ENCODE assay signal across 18 cellular contexts in genomic region chr7:83212883-83213282, GRCh38. TPM values are rescaled to one million over a fixed set of nuclear protein-coding genes. Genes with fewer than 3 reads are reported as not detected.
DNase-seq lines count a peak whose midpoint lies in the region; ATAC-seq, FAIRE-seq and TF ChIP-seq lines count a peak whose summit lies in the region.
"Had no signal": no experiment of that assay in that cellular context is flagged by ENCODE, and none has a peak within 500 bp of the region (broad histone marks: within the 10 kb centered on the region; RNA-seq: fewer than 3 reads in every experiment).

No MANE protein-coding gene starts in this region.

- H3K4me2 ChIP-seq in H9 (ENCODE audit: insufficient read depth, insufficient read length, low read length) (no peak overlapping the region), K562 (ENCODE audit: insufficient read depth, low read length) (no peak overlapping the region), neural progenitor cell (no peak overlapping the region)

- H3K4me1 ChIP-seq in H9 (ENCODE audit: insufficient read depth, low read length) (no peaks in the 10 kb centered on the region; the same call in 1 of the 2 replicates), HUES6 (ENCODE audit: control insufficient read depth, insufficient read depth, low read length) (peaks cover 30% of the 10 kb centered on the region), K562 (replicated peaks in 1 of 2; ENCODE audit: control insufficient read depth in 2 of 2, insufficient read depth in 2 of 2, low read length in 2 of 2) (no peaks in the 10 kb centered on the region), neural progenitor cell (peaks cover 9% of the 10 kb centered on the region), tibial nerve (no peaks in the 10 kb centered on the region)
- H3K4me1 ChIP-seq: Caco-2 had no signal

- H2AFZ ChIP-seq in H9 (ENCODE audit: low read length): peak overlapping the region; percentile 56
- no peak overlapping the region for H2AFZ ChIP-seq in K562 (ENCODE audit: low read depth, low read length)
- H2AFZ ChIP-seq in neural progenitor cell (replicated peaks): peak overlapping the region; percentile 18
- H2AFZ ChIP-seq: GM23248 had no signal

- no peak overlapping the region for H3K56ac ChIP-seq in H9 (ENCODE audit: insufficient read length, low read depth, low read length)

- no peak overlapping the region for H4K8ac ChIP-seq in H9 (replicated peaks; ENCODE audit: insufficient read length, low read depth, low read length)

- TF ChIP-seq POLR2A in K562 (conservative IDR thresholded peaks at IDR 0.05) (no peak), tibial nerve (IDR thresholded peaks at IDR 0.05) (no peak)

- H2AK5ac ChIP-seq in H9 (ENCODE audit: insufficient read length, low read length): no peak overlapping the region

- CTCF ChIA-PET in K562 (lab: Yijun Ruan, JAX; ENCODE audit: low intra/inter-chr PET ratio): no interaction called here

- TF ChIP-seq EP300 in K562 (IDR thresholded peaks at IDR 0.05; ENCODE audit: low read length): no peak
- no peak for TF ChIP-seq EP300 in tibial nerve (IDR thresholded peaks at IDR 0.05)

- BruUV-seq in K562 (replicated peaks; lab: Mats Ljungman, UMichigan): no TSS peak

- H4K20me1 ChIP-seq in H9 (ENCODE audit: control insufficient read depth, insufficient read depth, insufficient read length): no peaks in the 10 kb centered on the region
- H4K20me1 ChIP-seq in K562 (replicated peaks; ENCODE audit: control insufficient read depth, insufficient read depth, low read length): no peaks in the 10 kb centered on the region
- H4K20me1 ChIP-seq in neural progenitor cell (ENCODE audit: low read depth): no peaks in the 10 kb centered on the region

- no peak overlapping the region for H3K9ac ChIP-seq in H9 (ENCODE audit: extremely low read depth, insufficient read length, low read length)
- H3K9ac ChIP-seq in HUES6 (ENCODE audit: low read length): no peak overlapping the region
- H3K9ac ChIP-seq in K562 (ENCODE audit: insufficient read depth in 1 of 2, low read depth in 2 of 2, low read length in 2 of 2): no peak overlapping the region
- H3K9ac ChIP-seq in neural progenitor cell: no peak overlapping the region
- H3K9ac ChIP-seq: GM23248 had no signal

- no peaks in the 10 kb centered on the region for H3K36me3 ChIP-seq in HUES6 (ENCODE audit: control insufficient read depth, insufficient read depth, low read length)
- H3K36me3 ChIP-seq in K562 (ENCODE audit: control insufficient read depth, insufficient read depth, low read length): no peaks in the 10 kb centered on the region
- H3K36me3 ChIP-seq in neural progenitor cell: no peaks in the 10 kb centered on the region
- no peaks in the 10 kb centered on the region for H3K36me3 ChIP-seq in tibial nerve

- ATAC-seq in K562: no peak
- no peak for ATAC-seq in HG02981 (IDR thresholded peaks at IDR 0.05; ENCODE audit: unreplicated experiment)

- H3K79me1 ChIP-seq in H9 (ENCODE audit: insufficient read depth, low read depth, low read length, poor library complexity, severe bottlenecking): no peaks in the 10 kb centered on the region

- H3K27ac ChIP-seq in H9 (ENCODE audit: insufficient read length, low read depth, low read length) (no peak overlapping the region), HUES6 (ENCODE audit: low read depth, low read length) (peak overlapping the region; percentile 81), K562 (ENCODE audit: extremely low read depth, low read depth, low read length) (no peak overlapping the region), neural progenitor cell (no peak overlapping the region), tibial nerve (no peak overlapping the region)
- H3K27ac ChIP-seq: C4-2B, GM23248 had no signal

- no peak overlapping the region for H2BK5ac ChIP-seq in H9 (ENCODE audit: insufficient read length, low read length)

- no peak overlapping the region for H3K14ac ChIP-seq in H9 (ENCODE audit: insufficient read depth, low read length)

- FAIRE-seq in K562 (lab: Jason Lieb, UNC): no peak
- FAIRE-seq: D721Med, GM12892, GM18507 had no signal

- H2BK120ac ChIP-seq in H9 (ENCODE audit: low read depth, low read length, poor library complexity, severe bottlenecking): no peak overlapping the region

- H3K36me3 Mint-ChIP-seq in H9 (ENCODE audit: insufficient read depth in 1 of 3, low read depth in 3 of 3) (no peaks in the 10 kb centered on the region), neural progenitor cell (no peaks in the 10 kb centered on the region)

- H3K4me3 Mint-ChIP-seq in H9 (no peak overlapping the region), neural progenitor cell (no peak overlapping the region)
- H3K4me3 Mint-ChIP-seq: CD4-positive, alpha-beta T cell had no signal

- no peak overlapping the region for H4K91ac ChIP-seq in H9 (ENCODE audit: insufficient read length, low read depth, low read length)

- no peaks in the 10 kb centered on the region for H3K9me1 ChIP-seq in K562 (ENCODE audit: control insufficient read depth, insufficient read depth, low read length)

- no peaks in the 10 kb centered on the region for H3K27me3 ChIP-seq in H9 (ENCODE audit: insufficient read depth, low read length)
- no peaks in the 10 kb centered on the region for H3K27me3 ChIP-seq in HUES6 (ENCODE audit: control insufficient read depth, insufficient read depth, low read length)
- H3K27me3 ChIP-seq in K562 (ENCODE audit: control insufficient read depth in 2 of 2, insufficient read depth in 2 of 2, low read length in 2 of 2): no peaks in the 10 kb centered on the region
- H3K27me3 ChIP-seq in neural progenitor cell: no peaks in the 10 kb centered on the region
- no peaks in the 10 kb centered on the region for H3K27me3 ChIP-seq in tibial nerve

- H3K79me2 ChIP-seq in H9 (ENCODE audit: insufficient read depth, low read length) (no peaks in the 10 kb centered on the region), K562 (ENCODE audit: control insufficient read depth, insufficient read depth, low read length) (no peaks in the 10 kb centered on the region), neural progenitor cell (ENCODE audit: low read depth) (no peaks in the 10 kb centered on the region)

- no peaks in the 10 kb centered on the region for H3F3A ChIP-seq in neural progenitor cell (ENCODE audit: low read depth)

- H3K4me3 ChIP-seq in HUES6 (ENCODE audit: low read depth, low read length) (no peak overlapping the region), K562 (no peak overlapping the region), neural progenitor cell (no peak overlapping the region), tibial nerve (no peak overlapping the region)
- H3K4me3 ChIP-seq: GM23248 had no signal

- H3K4ac ChIP-seq in H9 (ENCODE audit: low read depth, low read length): no peak overlapping the region

- H3K27me3 Mint-ChIP-seq in H9 (ENCODE audit: low read depth): peaks cover 2% of the 10 kb centered on the region; the same call in 1 of the 2 replicates
- H3K27me3 Mint-ChIP-seq in neural progenitor cell (ENCODE audit: insufficient read depth, low read depth): no peaks in the 10 kb centered on the region
- H3K27me3 Mint-ChIP-seq: CD4-positive, alpha-beta T cell had no signal

- no peak overlapping the region for H4K5ac ChIP-seq in H9 (ENCODE audit: insufficient read length, low read depth, low read length)

- H3K9me3 Mint-ChIP-seq in H9: no peaks in the 10 kb centered on the region
- no peaks in the 10 kb centered on the region for H3K9me3 Mint-ChIP-seq in neural progenitor cell

- H3K18ac ChIP-seq in H9 (ENCODE audit: insufficient read length, low read depth, low read length): no peak overlapping the region

- intact Hi-C loops in K562 (cut with micrococcal nuclease): no loop called here

- H2BK12ac ChIP-seq in H9 (ENCODE audit: insufficient read length, low read depth, low read length): no peak overlapping the region

- H3K23ac ChIP-seq in H9 (ENCODE audit: insufficient read length, low read depth, low read length): no peak overlapping the region

- H3K4me1 Mint-ChIP-seq in H9 (peaks cover 24 to 26% of the 10 kb centered on the region in 2 experiments), neural progenitor cell (no peaks in the 10 kb centered on the region)

- WGBS in H9 (ENCODE audit: extremely low coverage, insufficient read length, low lambda C conversion rate): no CpG with 5 or more reads among the region's 2 CpGs
- 0% methylated on average over 2 of the region's 2 CpGs for WGBS in K562 (ENCODE audit: insufficient coverage, low coverage, missing lambda C conversion rate)
- 53 to 66% methylated on average over 2 of the region's 2 CpGs for WGBS in tibial nerve, 2 donors

- POLR2A ChIA-PET in K562 (lab: Yijun Ruan, JAX): no interaction called here

- no peaks in the 10 kb centered on the region for H3K23me2 ChIP-seq in H9 (ENCODE audit: insufficient read length, low read depth, low read length, poor library complexity, severe bottlenecking)

- H3T11ph ChIP-seq in H9 (ENCODE audit: low read length): no peak overlapping the region

- H2BK20ac ChIP-seq in H9 (ENCODE audit: low read depth, low read length, poor library complexity, severe bottlenecking): peak overlapping the region; percentile 96

- H3K9me3 ChIP-seq in H9 (ENCODE audit: control insufficient read depth, low read depth, low read length) (no peaks in the 10 kb centered on the region), HUES6 (ENCODE audit: control insufficient read depth, insufficient read depth, low read depth, low read length) (no peaks in the 10 kb centered on the region), K562 (replicated peaks; ENCODE audit: control insufficient read depth, insufficient read depth, low read depth, low read length) (no peaks in the 10 kb centered on the region), neural progenitor cell (ENCODE audit: low read depth) (no peaks in the 10 kb centered on the region), tibial nerve (no peaks in the 10 kb centered on the region)
- H3K9me3 ChIP-seq: Caco-2 had no signal

- TF ChIP-seq CTCF in H9 (conservative IDR thresholded peaks at IDR 0.05) (no peak), K562 (IDR thresholded peaks at IDR 0.05 in 2 of 3, conservative IDR thresholded peaks at IDR 0.05 in 1 of 3; ENCODE audit: insufficient read depth in 2 of 3, low read depth in 1 of 3, low read length in 3 of 3) (no peak), neural progenitor cell (IDR thresholded peaks at IDR 0.05) (no peak), tibial nerve (IDR thresholded peaks at IDR 0.05) (no peak)

- peak overlapping the region in 1 of 3 experiments; percentile 35; a peak in 1 of 7 replicates for H3K27ac Mint-ChIP-seq in H9
- no peak overlapping the region for H3K27ac Mint-ChIP-seq in neural progenitor cell
- H3K27ac Mint-ChIP-seq: CD4-positive, alpha-beta T cell had no signal

- H2BK15ac ChIP-seq in H9 (ENCODE audit: low read depth, low read length): no peak overlapping the region

- DNase-seq in H9: no peak
- no peak for DNase-seq in K562 (ENCODE audit: extremely low read depth in 1 of 4, low spot score in 3 of 4)
- no peak for DNase-seq in neural progenitor cell (ENCODE audit: low spot score)
- DNase-seq in tibial nerve (ENCODE audit: low spot score in 2 of 2): no peak
- DNase-seq in EL: no peak
- DNase-seq in NAMALWA (ENCODE audit: low spot score): no peak
- DNase-seq: AML-193; Caco-2; CD4-positive, alpha-beta T cell; GDM1; GM23248; H7 had no signal

- TF ChIP-seq RAD21 in K562 (CRISPR knock-in tag; conservative IDR thresholded peaks at IDR 0.05 in 1 of 2, IDR thresholded peaks at IDR 0.05 in 1 of 2): no peak

- in situ Hi-C loops in K562 (cut with MboI): no loop called here

RNA-seq across cellular contexts. Expression of gene PCLO, which starts 50.2 kb away (rescaled TPM):
- total RNA-seq in H9 (2021) (2.8 and 3.1 TPM in 2 replicates), K562 (2014; rRNA removed) (not detected in 2 replicates), K562 (2014; rRNA removed; fragmentation: Illumina TruSeq; extraction: Trizol) (not detected in 2 replicates), K562 (2015; rRNA removed; fragmentation: Illumina TruSeq; extraction: Trizol) (under 0.01 TPM in 1 of 2 replicates, not detected in the other), K562 (2021) (not detected in 2 replicates), neural progenitor cell (ENCODE audit: low replicate concordance) (2.0 and 2.5 TPM in 2 replicates), tibial nerve (under 1 TPM; under 0.01 to 0.78 (median 0.52) TPM)
- not detected in 2 replicates for total RNA-seq in K562 (2011; cell fraction: chromatin; rRNA removed; ENCODE audit: low replicate concordance)
- total RNA-seq in K562 (2011; cell fraction: nucleolus; rRNA removed): under 0.01 TPM in 1 of 2 replicates, not detected in the other
- not detected in 2 replicates for total RNA-seq in K562 (2011; cell fraction: nucleoplasm; rRNA removed)
- polyA plus RNA-seq in K562 (2011; rRNA removed) (under 0.01 and 0.01 TPM in 2 replicates), K562 (2014; fragmentation: Illumina TruSeq; extraction: Trizol) (not detected in 2 replicates), K562 (2014; fragmentation: Nextera tagmentation; extraction: Ambion mirVana) (not detected), K562 (2014; rRNA removed) (not detected in 2 replicates)
- polyA plus RNA-seq in K562 (2011; cell fraction: cytosol; rRNA removed): under 0.01 and 0.01 TPM in 2 replicates
- 0.03 TPM in 1 of 2 replicates, not detected in the other for polyA plus RNA-seq in K562 (2011; cell fraction: nucleus; rRNA removed)
- polyA plus RNA-seq in K562 (2012): 0.01 and 0.07 TPM in 2 replicates
- 0.07 TPM in 1 of 2 replicates, not detected in the other for polyA minus RNA-seq in K562 (2011; rRNA and poly(A)+ RNA removed)
- under 0.01 TPM in 1 of 2 replicates, not detected in the other for polyA minus RNA-seq in K562 (2011; cell fraction: cytosol; rRNA and poly(A)+ RNA removed)
- polyA minus RNA-seq in K562 (2011; cell fraction: nucleus; rRNA and poly(A)+ RNA removed): under 0.01 TPM in 2 replicates
- total RNA-seq: CD4-positive, alpha-beta T cell; GM23248 had no signal
